ENCODE assay signal across 17 cellular contexts in the genomic region with DNA sequence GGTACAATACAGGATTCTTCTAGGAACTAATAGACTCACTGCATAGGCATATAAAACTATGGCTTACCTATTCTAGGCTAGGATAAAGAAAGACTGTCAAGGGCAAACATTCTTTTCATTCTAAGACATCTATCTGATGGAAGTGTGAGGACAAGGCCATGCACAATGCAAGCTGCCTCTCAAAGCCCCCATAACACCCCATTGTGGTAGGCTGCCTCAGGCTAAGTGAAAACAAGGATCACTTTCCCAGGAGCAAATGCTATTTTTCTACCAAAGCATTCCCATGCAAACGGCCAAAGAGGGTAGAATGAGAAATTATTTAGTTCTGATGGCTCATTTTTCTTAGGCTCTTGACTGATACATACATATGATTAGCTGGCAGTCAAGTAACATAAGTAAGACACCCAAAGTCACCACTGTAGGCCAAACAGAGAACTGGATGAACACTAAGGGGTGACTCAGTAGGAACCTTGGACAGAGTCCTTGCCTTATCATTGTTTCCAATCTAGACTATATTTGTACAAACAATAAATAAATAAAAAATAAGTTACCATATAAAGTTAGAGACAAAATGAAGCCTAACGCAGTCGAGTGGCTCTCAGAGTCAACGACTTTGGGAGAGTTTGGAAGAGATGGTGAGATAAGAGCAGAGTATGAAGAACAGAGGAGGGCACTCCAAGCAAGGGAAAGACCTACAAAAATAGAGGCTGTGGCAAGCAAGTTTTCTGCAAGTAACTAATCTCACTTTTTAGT.
DNase-seq lines count a peak whose midpoint lies in the region; ATAC-seq, FAIRE-seq and TF ChIP-seq lines count a peak whose summit lies in the region.
"Had no signal": no experiment of that assay in that cellular context is flagged by ENCODE, and none has a peak within 500 bp of the region (broad histone marks: within the 10 kb centered on the region; RNA-seq: fewer than 3 reads in every experiment).

No MANE protein-coding gene starts in this region.

- TF ChIP-seq CTCF in A549 (IDR thresholded peaks at IDR 0.05) = peak; percentile 32; the same call in 1 of the 3 replicates

- H3K27ac ChIP-seq in A549 = no peak overlapping the region; a peak in 1 of 6 replicates
- H3K27ac ChIP-seq: pancreas, PC-9 had no signal

- ATAC-seq in A549 (peak; percentile 68 to 91; a peak in 4 of 6 replicates), HG03439 (IDR thresholded peaks at IDR 0.05; ENCODE audit: unreplicated experiment) (no peak), HG02588 (IDR thresholded peaks at IDR 0.05; ENCODE audit: unreplicated experiment) (no peak), HG02938 (IDR thresholded peaks at IDR 0.05; ENCODE audit: unreplicated experiment) (no peak)
- ATAC-seq: pancreas had no signal

- no peak overlapping the region for H3K4me3 ChIP-seq in A549
- H3K4me3 ChIP-seq in adipocyte (ENCODE audit: low read length) = no peak overlapping the region
- H3K4me3 ChIP-seq: lung, pancreas, PC-9 had no signal

- H3K4me1 ChIP-seq in A549 (peaks cover 14% of the 10 kb centered on the region), adipocyte (ENCODE audit: control insufficient read depth, insufficient read depth, low read length) (peaks cover 15% of the 10 kb centered on the region)
- H3K4me1 ChIP-seq: pancreas had no signal

- FAIRE-seq in A549 (lab: Jason Lieb, UNC) = no peak
- FAIRE-seq: pancreas had no signal

- peaks cover 42% of the 10 kb centered on the region for H3K36me3 ChIP-seq in adipocyte (ENCODE audit: control insufficient read depth, insufficient read depth, low read length, severe bottlenecking)
- H3K36me3 ChIP-seq: pancreas had no signal

- TF ChIP-seq POLR2A in A549 (IDR thresholded peaks at IDR 0.05; ENCODE audit: low read length) = no peak

- H3K9me3 ChIP-seq in A549 (peaks cover 16% of the 10 kb centered on the region; the same call in 1 of the 3 replicates), adipocyte (ENCODE audit: control insufficient read depth, low read length) (no peaks in the 10 kb centered on the region)
- H3K9me3 ChIP-seq: pancreas had no signal

- POLR2A ChIA-PET in A549 (lab: Yijun Ruan, JAX) = no interaction called here

- CTCF ChIA-PET in A549 (lab: Yijun Ruan, JAX) = interaction anchor here (1.0 to 1.4 kb wide), 2 partner anchors 17 to 333 kb away, joined by 3 to 4 read pairs; no protein-coding TSS in a partner anchor

- DNase-seq in A549 (ENCODE audit: low read depth in 1 of 2, low spot score in 1 of 2) (peak in 1 of 2 experiments; percentile 74), HCEC 1CT (peak; percentile 33), adipocyte (ENCODE audit: low read depth) (no peak), iris pigment epithelial cell (ENCODE audit: low read depth) (peak; percentile 40), activated T-cell treated with anti-CD3 and anti-CD28 coated beads for 4 hours (no peak)
- DNase-seq: activated naive CD4-positive, alpha-beta T cell treated with anti-CD3 and anti-CD28 coated beads for 36 hours; cortex of kidney; GDM1; NCI-H2171; pancreas; PC-9; stimulated activated naive CD4-positive, alpha-beta T cell treated with Interleukin-2 at 50 U/mL for 16 hours; T-helper 9 cell had no signal

- peak overlapping the region; percentile 41; the same call in 2 of the 3 replicates for H3K4me2 ChIP-seq in A549
- H3K4me2 ChIP-seq: PC-9 had no signal

- 4% methylated on average over 4 of the region's 4 CpGs for WGBS in A549 (ENCODE audit: missing lambda C conversion rate)

- TF ChIP-seq RAD21 in A549 (conservative IDR thresholded peaks at IDR 0.05 in 1 of 2, IDR thresholded peaks at IDR 0.05 in 1 of 2) = peak; percentile 61 to 66

- H3K27me3 ChIP-seq in adipocyte (replicated peaks; ENCODE audit: control insufficient read depth, insufficient read depth, low read length) = no peaks in the 10 kb centered on the region
- H3K27me3 ChIP-seq: pancreas had no signal

- H3K9ac ChIP-seq in adipocyte (ENCODE audit: low read length) = peak overlapping the region; percentile 2

- no peak for TF ChIP-seq EP300 in A549 (IDR thresholded peaks at IDR 0.05)

TF ChIP-seq in A549, 52 proteins besides CTCF, POLR2A, EP300 and RAD21:
- TF ChIP-seq SMC3 (IDR thresholded peaks at IDR 0.05) (peak; percentile 39), GATA3 (IDR thresholded peaks at IDR 0.05; ENCODE audit: borderline replicate concordance) (peak; percentile 87), KDM5A (IDR thresholded peaks at IDR 0.05) (no peak), EHMT2 (IDR thresholded peaks at IDR 0.05; ENCODE audit: low read depth) (peak; percentile 70; the same call in 1 of the 2 replicates), FOSL2 (IDR thresholded peaks at IDR 0.05) (no peak), FOSL2 (CRISPR knock-in tag; IDR thresholded peaks at IDR 0.05) (peak; percentile 52)
- TF ChIP-seq, protein P1, sequence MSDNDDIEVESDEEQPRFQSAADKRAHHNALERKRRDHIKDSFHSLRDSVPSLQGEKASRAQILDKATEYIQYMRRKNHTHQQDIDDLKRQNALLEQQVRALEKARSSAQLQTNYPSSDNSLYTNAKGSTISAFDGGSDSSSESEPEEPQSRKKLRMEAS (IDR thresholded peaks at IDR 0.05) = peak; percentile 23; the same call in 1 of the 2 replicates
- TF ChIP-seq, protein P2, sequence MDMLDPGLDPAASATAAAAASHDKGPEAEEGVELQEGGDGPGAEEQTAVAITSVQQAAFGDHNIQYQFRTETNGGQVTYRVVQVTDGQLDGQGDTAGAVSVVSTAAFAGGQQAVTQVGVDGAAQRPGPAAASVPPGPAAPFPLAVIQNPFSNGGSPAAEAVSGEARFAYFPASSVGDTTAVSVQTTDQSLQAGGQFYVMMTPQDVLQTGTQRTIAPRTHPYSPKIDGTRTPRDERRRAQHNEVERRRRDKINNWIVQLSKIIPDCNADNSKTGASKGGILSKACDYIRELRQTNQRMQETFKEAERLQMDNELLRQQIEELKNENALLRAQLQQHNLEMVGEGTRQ (IDR thresholded peaks at IDR 0.05) = no peak
- TF ChIP-seq, protein P3, sequence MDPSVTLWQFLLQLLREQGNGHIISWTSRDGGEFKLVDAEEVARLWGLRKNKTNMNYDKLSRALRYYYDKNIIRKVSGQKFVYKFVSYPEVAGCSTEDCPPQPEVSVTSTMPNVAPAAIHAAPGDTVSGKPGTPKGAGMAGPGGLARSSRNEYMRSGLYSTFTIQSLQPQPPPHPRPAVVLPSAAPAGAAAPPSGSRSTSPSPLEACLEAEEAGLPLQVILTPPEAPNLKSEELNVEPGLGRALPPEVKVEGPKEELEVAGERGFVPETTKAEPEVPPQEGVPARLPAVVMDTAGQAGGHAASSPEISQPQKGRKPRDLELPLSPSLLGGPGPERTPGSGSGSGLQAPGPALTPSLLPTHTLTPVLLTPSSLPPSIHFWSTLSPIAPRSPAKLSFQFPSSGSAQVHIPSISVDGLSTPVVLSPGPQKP (IDR thresholded peaks at IDR 0.05; ENCODE audit: low read depth, low read length) = no peak
- TF ChIP-seq, protein P4, sequence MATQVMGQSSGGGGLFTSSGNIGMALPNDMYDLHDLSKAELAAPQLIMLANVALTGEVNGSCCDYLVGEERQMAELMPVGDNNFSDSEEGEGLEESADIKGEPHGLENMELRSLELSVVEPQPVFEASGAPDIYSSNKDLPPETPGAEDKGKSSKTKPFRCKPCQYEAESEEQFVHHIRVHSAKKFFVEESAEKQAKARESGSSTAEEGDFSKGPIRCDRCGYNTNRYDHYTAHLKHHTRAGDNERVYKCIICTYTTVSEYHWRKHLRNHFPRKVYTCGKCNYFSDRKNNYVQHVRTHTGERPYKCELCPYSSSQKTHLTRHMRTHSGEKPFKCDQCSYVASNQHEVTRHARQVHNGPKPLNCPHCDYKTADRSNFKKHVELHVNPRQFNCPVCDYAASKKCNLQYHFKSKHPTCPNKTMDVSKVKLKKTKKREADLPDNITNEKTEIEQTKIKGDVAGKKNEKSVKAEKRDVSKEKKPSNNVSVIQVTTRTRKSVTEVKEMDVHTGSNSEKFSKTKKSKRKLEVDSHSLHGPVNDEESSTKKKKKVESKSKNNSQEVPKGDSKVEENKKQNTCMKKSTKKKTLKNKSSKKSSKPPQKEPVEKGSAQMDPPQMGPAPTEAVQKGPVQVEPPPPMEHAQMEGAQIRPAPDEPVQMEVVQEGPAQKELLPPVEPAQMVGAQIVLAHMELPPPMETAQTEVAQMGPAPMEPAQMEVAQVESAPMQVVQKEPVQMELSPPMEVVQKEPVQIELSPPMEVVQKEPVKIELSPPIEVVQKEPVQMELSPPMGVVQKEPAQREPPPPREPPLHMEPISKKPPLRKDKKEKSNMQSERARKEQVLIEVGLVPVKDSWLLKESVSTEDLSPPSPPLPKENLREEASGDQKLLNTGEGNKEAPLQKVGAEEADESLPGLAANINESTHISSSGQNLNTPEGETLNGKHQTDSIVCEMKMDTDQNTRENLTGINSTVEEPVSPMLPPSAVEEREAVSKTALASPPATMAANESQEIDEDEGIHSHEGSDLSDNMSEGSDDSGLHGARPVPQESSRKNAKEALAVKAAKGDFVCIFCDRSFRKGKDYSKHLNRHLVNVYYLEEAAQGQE (IDR thresholded peaks at IDR 0.05) = peak; percentile 77
TF ChIP-seq in A549: peak in this region for 6.

Comparison
In these comparisons a context has a peak if more than half of its experiments do, and no peak if none do; other contexts are left out.
1. ATAC-seq: peak in A549 (2 of 2); none in HG03439 (single experiment), HG02588 (single experiment) and HG02938 (single experiment).
2. DNase-seq: peak in HCEC 1CT (single experiment) and iris pigment epithelial cell (single experiment); none in adipocyte (single experiment) and activated T-cell treated with anti-CD3 and anti-CD28 coated beads for 4 hours (single experiment).